15 cellular contexts compared by ENCODE assay signal in the genomic region with DNA sequence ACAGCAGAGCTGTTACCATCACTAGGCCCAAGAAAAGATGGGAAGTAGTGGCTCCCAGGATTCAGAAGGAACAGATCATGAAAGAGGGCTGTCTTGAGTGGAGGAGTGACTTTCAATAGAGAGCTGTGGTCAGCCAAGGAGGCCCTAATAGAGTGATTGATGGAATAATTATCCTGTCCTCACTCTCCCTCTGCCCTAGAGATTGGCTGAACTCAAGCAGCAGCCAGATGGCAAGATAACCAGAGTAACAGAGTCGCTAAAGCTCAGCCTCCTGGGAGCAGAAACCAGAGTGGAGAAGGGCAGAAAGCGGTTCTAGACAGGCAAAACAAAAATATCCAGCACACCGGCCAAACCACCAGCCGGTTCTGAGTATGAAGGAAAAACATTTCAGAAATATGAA.
"Had no signal": no experiment of that assay in that cellular context is flagged by ENCODE, and none has a peak within 500 bp of the region (broad histone marks: within the 10 kb centered on the region; RNA-seq: fewer than 3 reads in every experiment).

No MANE protein-coding gene starts in this region.

- DNase-seq: activated CD4-positive, alpha-beta T cell treated with anti-CD3 and anti-CD28 coated beads, Interleukin-2, amount 50 U/mL, for 48 hours; activated CD8-positive, alpha-beta memory T cell treated with anti-CD3 and anti-CD28 coated beads, Interleukin-2, amount 10 ng/mL, durations not matched to agents 7 days and 5 days; activated gamma-delta T cell; activated naive CD8-positive, alpha-beta T cell treated with anti-CD3 and anti-CD28 coated beads, Interleukin-2, amount 10 ng/mL, durations not matched to agents 7 days and 5 days; activated T-cell treated with anti-CD3 and anti-CD28 coated beads, Interleukin-2, amount 50 U/mL, for 24 hours; effector CD4-positive, alpha-beta T cell; gastrocnemius medialis; kidney; right cardiac atrium; tibial artery; uterus had no signal

- H3K27ac Mint-ChIP-seq: activated CD8-positive, alpha-beta memory T cell treated with anti-CD3 and anti-CD28 coated beads, Interleukin-2, amount 10 ng/mL, durations not matched to agents 7 days and 5 days; activated naive CD8-positive, alpha-beta T cell treated with anti-CD3 and anti-CD28 coated beads, Interleukin-2, amount 10 ng/mL, durations not matched to agents 7 days and 5 days; activated T-cell treated with anti-CD3 and anti-CD28 coated beads, Interleukin-2, amount 50 U/mL, for 24 hours; T-helper 2 cell treated with Interferon-gamma antibody and Interleukin-4, amounts not matched to agents 5 μg/mL and 100 μg/mL, for 36 hours had no signal

- H3K4me3 ChIP-seq: coronary artery, gastrocnemius medialis, smooth muscle cell, tibial artery, uterus had no signal

- FAIRE-seq: kidney had no signal

- H3K27me3 Mint-ChIP-seq: activated CD8-positive, alpha-beta memory T cell treated with anti-CD3 and anti-CD28 coated beads, Interleukin-2, amount 10 ng/mL, durations not matched to agents 7 days and 5 days; activated T-cell treated with anti-CD3 and anti-CD28 coated beads, Interleukin-2, amount 50 U/mL, for 24 hours had no signal

- H3K27me3 ChIP-seq: gastrocnemius medialis, tibial artery, uterus had no signal

- H3K4me1 ChIP-seq: gastrocnemius medialis, uterus had no signal

- ATAC-seq: activated CD4-positive, CD25-positive, alpha-beta regulatory T cell treated with anti-CD3 and anti-CD28 coated beads, Interleukin-2, amount 50 U/mL, for 24 hours; activated CD8-positive, alpha-beta memory T cell treated with anti-CD3 and anti-CD28 coated beads, Interleukin-2, amount 10 ng/mL, durations not matched to agents 7 days and 5 days; gastrocnemius medialis had no signal

- H3K36me3 ChIP-seq: gastrocnemius medialis, tibial artery, uterus had no signal

- H3K27ac ChIP-seq: coronary artery, gastrocnemius medialis, tibial artery, uterus had no signal

- H3K4me3 Mint-ChIP-seq: activated CD8-positive, alpha-beta memory T cell treated with anti-CD3 and anti-CD28 coated beads, Interleukin-2, amount 10 ng/mL, durations not matched to agents 7 days and 5 days; activated naive CD8-positive, alpha-beta T cell treated with anti-CD3 and anti-CD28 coated beads, Interleukin-2, amount 10 ng/mL, durations not matched to agents 7 days and 5 days; activated T-cell treated with anti-CD3 and anti-CD28 coated beads, Interleukin-2, amount 50 U/mL, for 24 hours; T-helper 2 cell treated with Interferon-gamma antibody and Interleukin-4, amounts not matched to agents 5 μg/mL and 100 μg/mL, for 36 hours had no signal

- H3K9me3 ChIP-seq: gastrocnemius medialis, tibial artery, uterus had no signal

- H3K4me1 Mint-ChIP-seq: activated CD8-positive, alpha-beta memory T cell treated with anti-CD3 and anti-CD28 coated beads, Interleukin-2, amount 10 ng/mL, durations not matched to agents 7 days and 5 days; activated naive CD8-positive, alpha-beta T cell treated with anti-CD3 and anti-CD28 coated beads, Interleukin-2, amount 10 ng/mL, durations not matched to agents 7 days and 5 days had no signal
